In the genomic region with DNA sequence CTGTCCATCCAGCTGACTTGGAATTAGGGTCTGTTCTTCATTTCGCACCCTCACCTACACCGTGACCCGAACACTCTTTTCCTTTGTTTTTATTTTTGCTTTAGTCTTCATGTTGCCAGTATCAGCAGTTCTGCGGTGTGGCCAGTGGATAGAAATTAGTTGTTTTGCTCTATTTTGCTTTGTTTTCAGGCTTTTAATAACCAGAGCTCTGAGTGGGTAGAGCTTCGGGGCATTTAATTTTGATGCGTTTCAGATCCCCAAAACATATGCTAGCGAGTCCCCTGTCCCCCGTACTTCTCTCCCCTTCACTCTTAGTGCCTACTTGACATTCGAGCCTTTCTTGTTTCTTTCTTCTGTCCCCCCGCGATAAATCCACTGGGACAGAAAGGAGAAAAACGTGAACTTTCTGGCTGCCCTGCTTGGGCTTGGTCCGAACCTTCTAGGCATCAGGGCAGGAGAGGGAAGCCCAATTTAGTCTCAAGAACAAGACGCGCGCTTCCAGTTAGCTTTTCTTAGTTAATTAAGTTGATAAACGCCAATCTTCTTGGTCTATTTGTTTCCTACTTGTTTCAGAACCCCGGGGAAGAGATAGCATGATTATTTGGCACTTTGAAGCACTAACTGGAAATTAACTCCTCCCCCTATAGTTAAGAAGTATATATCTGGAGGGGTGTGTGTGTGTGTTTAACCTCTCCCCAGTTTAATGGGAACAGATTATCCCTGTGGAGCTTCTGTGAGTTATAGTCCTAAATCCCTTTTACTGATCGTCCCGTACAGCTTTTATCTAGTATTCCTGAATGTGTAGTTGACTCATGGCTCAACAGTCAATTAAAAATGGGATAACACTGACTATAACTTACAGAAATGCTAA, we compare ENCODE assay signal across 8 cellular contexts. TPM values are rescaled to one million over a fixed set of nuclear protein-coding genes. Genes with fewer than 3 reads are reported as not detected.
DNase-seq lines count a peak whose midpoint lies in the region; ATAC-seq, FAIRE-seq and TF ChIP-seq lines count a peak whose summit lies in the region.

No MANE protein-coding gene starts in this region.

- TF ChIP-seq POLR2A in stomach (IDR thresholded peaks at IDR 0.05) = no peak

- H3K36me3 ChIP-seq in DND-41 (ENCODE audit: insufficient read depth, low read length) (no peaks in the 10 kb centered on the region; the same call in 1 of the 2 replicates), keratinocyte (ENCODE audit: control insufficient read depth in 2 of 2, extremely low read depth in 1 of 2, insufficient read depth in 2 of 2, low read length in 2 of 2) (no peaks in the 10 kb centered on the region), stomach (peaks cover 0 to 20% (median 18%) of the 10 kb centered on the region in 4 donors)

- dilution Hi-C loops in keratinocyte (cut with MboI; ENCODE audit: extremely low pct_ligation_motif_present, low sequenced_read_pairs) = no loop called here

- FAIRE-seq in keratinocyte (lab: Jason Lieb, UNC) = no peak

- 1 to 3% (median 2%) methylated on average over 20 of the region's 20 CpGs for WGBS in stomach, 5 donors

- peak overlapping the region; percentile 63 for H3K27ac ChIP-seq in DND-41 (ENCODE audit: low read length)
- peak overlapping the region; percentile 86 for H3K27ac ChIP-seq in keratinocyte (ENCODE audit: control insufficient read depth, insufficient read depth, low read length)
- peak overlapping the region; percentile 97 to 100 (median 98) for H3K27ac ChIP-seq in stomach

- DNase-seq in DND-41 = no peak
- DNase-seq in LHCN-M2 (ENCODE audit: low read depth) = peak; percentile 10
- peak; percentile 31 for DNase-seq in amniotic epithelial cell (ENCODE audit: low read depth)
- no peak for DNase-seq in keratinocyte (ENCODE audit: low read depth, low spot score)
- no peak for DNase-seq in stomach
- no peak for DNase-seq in T-helper 9 cell

- no peak for ATAC-seq in DND-41 (ENCODE audit: insufficient read depth, low read depth)
- ATAC-seq in GM21447 (IDR thresholded peaks at IDR 0.05; ENCODE audit: unreplicated experiment) = no peak
- no peak for ATAC-seq in GM19467 (IDR thresholded peaks at IDR 0.05; ENCODE audit: unreplicated experiment)

- H3K9me1 ChIP-seq in keratinocyte (ENCODE audit: control insufficient read depth, extremely low read depth, insufficient read depth, low read length) = no peaks in the 10 kb centered on the region

- H3K9me3 ChIP-seq in DND-41 (ENCODE audit: insufficient read depth, low read length, severe bottlenecking) (no peaks in the 10 kb centered on the region), keratinocyte (ENCODE audit: control insufficient read depth, low read depth, low read length) (no peaks in the 10 kb centered on the region), stomach (no peaks in the 10 kb centered on the region)

- H3K4me1 ChIP-seq in DND-41 (ENCODE audit: insufficient read depth, low read length) = peaks cover 27% of the 10 kb centered on the region
- H3K4me1 ChIP-seq in keratinocyte (ENCODE audit: control insufficient read depth, extremely low read depth, insufficient read depth, low read length) = peaks cover 3% of the 10 kb centered on the region
- peaks cover 16 to 47% (median 34%) of the 10 kb centered on the region in 4 donors for H3K4me1 ChIP-seq in stomach

- H3K27me3 ChIP-seq in DND-41 (ENCODE audit: insufficient read depth, low read length, poor library complexity) (no peaks in the 10 kb centered on the region), keratinocyte (ENCODE audit: control insufficient read depth, extremely low read depth, insufficient read depth, low read length) (no peaks in the 10 kb centered on the region), stomach (no peaks in the 10 kb centered on the region)

- no peak for TF ChIP-seq CTCF in DND-41 (IDR thresholded peaks at IDR 0.05; ENCODE audit: borderline replicate concordance, extremely low read depth, low read length, poor library complexity, severe bottlenecking)
- TF ChIP-seq CTCF in keratinocyte (optimal IDR thresholded peaks at IDR 0.05 in 1 of 3, IDR thresholded peaks at IDR 0.05 in 1 of 3, conservative IDR thresholded peaks at IDR 0.05 in 1 of 3; ENCODE audit: extremely low read depth in 1 of 3, insufficient read depth in 2 of 3, low read length in 3 of 3) = no peak
- TF ChIP-seq CTCF in stomach (IDR thresholded peaks at IDR 0.05) = no peak

- peak overlapping the region; percentile 85 for H3K4me2 ChIP-seq in DND-41 (ENCODE audit: insufficient read depth, low read length)
- peak overlapping the region; percentile 88 for H3K4me2 ChIP-seq in keratinocyte (ENCODE audit: control insufficient read depth, extremely low read depth, insufficient read depth, low read depth, low read length)

- intact Hi-C loops in stomach (cut with DNase I; ENCODE audit: low total_unique reads) = no loop called here

- peak overlapping the region; percentile 92 for H2AFZ ChIP-seq in DND-41 (ENCODE audit: low read depth, low read length)
- peak overlapping the region; percentile 97 for H2AFZ ChIP-seq in keratinocyte (ENCODE audit: control insufficient read depth, low read length)

- H3K9ac ChIP-seq in DND-41 (ENCODE audit: low read depth, low read length) = peak overlapping the region; percentile 76
- H3K9ac ChIP-seq in keratinocyte (ENCODE audit: control insufficient read depth, extremely low read depth, insufficient read depth, low read length) = peak overlapping the region; percentile 86

- no peaks in the 10 kb centered on the region for H4K20me1 ChIP-seq in DND-41 (ENCODE audit: insufficient read depth, low read length)
- no peaks in the 10 kb centered on the region for H4K20me1 ChIP-seq in keratinocyte (ENCODE audit: control insufficient read depth, extremely low read depth, insufficient read depth, low read length)

- H3K4me3 ChIP-seq in DND-41 (ENCODE audit: low read depth in 1 of 2, low read length in 2 of 2) (peak overlapping the region; percentile 80 to 86; a peak in 3 of 4 replicates), keratinocyte (ENCODE audit: control insufficient read depth in 2 of 3, extremely low read depth in 1 of 3, insufficient read depth in 2 of 3, low read depth in 1 of 3, low read length in 3 of 3) (peak overlapping the region; percentile 90 to 96 (median 94)), stomach (peak overlapping the region; percentile 70 to 94 (median 76))

- no peak for TF ChIP-seq EP300 in stomach (IDR thresholded peaks at IDR 0.05)

- H3K79me2 ChIP-seq in DND-41 (ENCODE audit: insufficient read depth, low read length) = peaks cover 18% of the 10 kb centered on the region
- peaks cover 12% of the 10 kb centered on the region for H3K79me2 ChIP-seq in keratinocyte (ENCODE audit: control insufficient read depth, insufficient read depth, low read length)

RNA-seq across cellular contexts. Expression of a gene that starts 0.9 kb away (rescaled TPM):
- total RNA-seq in LHCN-M2 (2014; rRNA removed) = 3.4 and 4.2 TPM in 2 replicates
- polyA plus RNA-seq in LHCN-M2 (2012) = 0.66 TPM
- polyA plus RNA-seq in keratinocyte = 1.4 to 2.9 TPM (median 2.3 TPM) in 3 replicates
- 4.4 TPM for polyA plus RNA-seq in keratinocyte (2011; ENCODE audit: low read depth)
- 1.4 and 2.7 TPM in 2 replicates for polyA plus RNA-seq in keratinocyte (2011; cell fraction: cytosol; rRNA removed)
- 3.6 and 4.6 TPM in 2 replicates for polyA plus RNA-seq in keratinocyte (2011; cell fraction: nucleus; rRNA removed)
- 1.6 and 2.5 TPM in 2 replicates for polyA plus RNA-seq in keratinocyte (2012; ENCODE audit: low replicate concordance)
- 1.7 to 3.4 TPM in 2 of 3 replicates, not detected in the other for polyA minus RNA-seq in keratinocyte
- 2.9 TPM for polyA minus RNA-seq in keratinocyte (2011; cell fraction: cytosol; rRNA and poly(A)+ RNA removed)
- 2.2 and 5.1 TPM in 2 replicates for polyA minus RNA-seq in keratinocyte (2011; cell fraction: nucleus; rRNA and poly(A)+ RNA removed)
- total RNA-seq in stomach = 10 to 100 TPM in 3 of 5 donors, 1 to 10 TPM in 2; 6.5 to 35.6 (median 10.3) TPM
- polyA plus RNA-seq in stomach = 1 to 10 TPM; 2.4 to 3.7 (median 3.0) TPM

RNA-seq across cellular contexts. Expression of a gene that starts 1.1 kb away (rescaled TPM):
- total RNA-seq in LHCN-M2 (2014; rRNA removed) (27.6 and 29.2 TPM in 2 replicates), stomach (10 to 100 TPM in 2 of 5 donors, 1 to 10 TPM in 3; 4.5 to 25.2 (median 9.1) TPM)
- polyA plus RNA-seq in LHCN-M2 (2012) = 5.3 TPM
- polyA plus RNA-seq in keratinocyte (17.3 to 34.5 TPM (median 22.2 TPM) in 3 replicates), stomach (1 to 10 TPM; 4.5 to 6.0 (median 5.7) TPM)
- polyA plus RNA-seq in keratinocyte (2011; ENCODE audit: low read depth) = 10.7 TPM
- polyA plus RNA-seq in keratinocyte (2011; cell fraction: cytosol; rRNA removed) = 14.9 and 22.5 TPM in 2 replicates
- 20.5 and 29.4 TPM in 2 replicates for polyA plus RNA-seq in keratinocyte (2011; cell fraction: nucleus; rRNA removed)
- polyA plus RNA-seq in keratinocyte (2012; ENCODE audit: low replicate concordance) = 9.5 and 10.1 TPM in 2 replicates
- polyA minus RNA-seq in keratinocyte = 28.8 to 41.3 TPM (median 37.9 TPM) in 3 replicates
- polyA minus RNA-seq in keratinocyte (2011; cell fraction: cytosol; rRNA and poly(A)+ RNA removed) = 18.4 TPM
- 20.4 and 45.8 TPM in 2 replicates for polyA minus RNA-seq in keratinocyte (2011; cell fraction: nucleus; rRNA and poly(A)+ RNA removed)

Comparison
In these comparisons a context has a peak if more than half of its experiments do, and no peak if none do; other contexts are left out.
1. DNase-seq: peak in LHCN-M2 (single experiment) and amniotic epithelial cell (single experiment); none in DND-41 (single experiment), keratinocyte (single experiment), stomach (single experiment) and T-helper 9 cell (single experiment).
2. Peak in every context shown above with its lines, with median percentiles within 50 percentile points of each other: H3K27ac ChIP-seq and H3K4me3 ChIP-seq.